Comparison of ENCODE assay signal across 19 cellular contexts in genomic region chr9:105636331-105636730, GRCh38. TPM values are rescaled to one million over a fixed set of nuclear protein-coding genes. Genes with fewer than 3 reads are reported as not detected.
DNase-seq lines count a peak whose midpoint lies in the region; ATAC-seq and TF ChIP-seq lines count a peak whose summit lies in the region.
"Had no signal": no experiment of that assay in that cellular context is flagged by ENCODE, and none has a peak within 500 bp of the region (broad histone marks: within the 10 kb centered on the region; RNA-seq: fewer than 3 reads in every experiment).

No MANE protein-coding gene starts in this region.

- H2AFZ ChIP-seq in IMR-90 (replicated peaks; ENCODE audit: low read length, poor library complexity) (no peak overlapping the region), mesenchymal stem cell (ENCODE audit: low read depth, low read length) (no peak overlapping the region)

- H4K8ac ChIP-seq in IMR-90 (ENCODE audit: low read depth in 2 of 2, low read length in 2 of 2): no peak overlapping the region
- no peak overlapping the region for H4K8ac ChIP-seq in mesenchymal stem cell (ENCODE audit: low read length)

- H3K4me1 ChIP-seq in IMR-90 (ENCODE audit: control insufficient read depth, insufficient read depth, low read length): no peaks in the 10 kb centered on the region
- no peaks in the 10 kb centered on the region for H3K4me1 ChIP-seq in mesenchymal stem cell (ENCODE audit: control insufficient read depth, insufficient read depth, low read depth, low read length)

- H2BK5ac ChIP-seq in IMR-90 (ENCODE audit: low read depth, low read length, poor library complexity, severe bottlenecking) (no peak overlapping the region), mesenchymal stem cell (ENCODE audit: low read depth, low read length, poor library complexity, severe bottlenecking) (no peak overlapping the region)

- H3K23ac ChIP-seq in IMR-90 (ENCODE audit: low read depth, low read length) (no peak overlapping the region), mesenchymal stem cell (ENCODE audit: low read length in 2 of 2) (no peak overlapping the region)

- H3K36me3 ChIP-seq in IMR-90 (ENCODE audit: control insufficient read depth, insufficient read depth, low read length): peaks cover 3% of the 10 kb centered on the region; the same call in 1 of the 2 replicates
- H3K36me3 ChIP-seq in mesenchymal stem cell (ENCODE audit: control insufficient read depth in 1 of 2, insufficient read depth in 2 of 2, low read depth in 1 of 2, low read length in 2 of 2): peaks cover 0 to 30% of the 10 kb centered on the region in 2 experiments

- no peak for TF ChIP-seq POLR2A in IMR-90 (IDR thresholded peaks at IDR 0.05; ENCODE audit: low read depth, low read length)

- no peak overlapping the region for H2AK9ac ChIP-seq in IMR-90 (replicated peaks; ENCODE audit: low read depth, low read length, poor library complexity)

- no peak overlapping the region for H3K56ac ChIP-seq in IMR-90 (ENCODE audit: extremely low read depth, insufficient read depth, low read length)

- dilution Hi-C loops in IMR-90 (cut with HindIII; ENCODE audit: low sequenced_read_pairs, unreplicated experiment): no loop called here

- no CpG with 5 or more reads among the region's 1 CpG for WGBS in IMR-90 (ENCODE audit: extremely low coverage in 2 of 2, insufficient read length in 1 of 2), 2 experiments
- 33% methylated on average over 1 of the region's 1 CpG for WGBS in mesenchymal stem cell

- no peak overlapping the region for H2BK12ac ChIP-seq in mesenchymal stem cell (ENCODE audit: low read length in 2 of 2)

- no peak overlapping the region for H2AK5ac ChIP-seq in IMR-90 (ENCODE audit: low read depth, low read length)
- no peak overlapping the region for H2AK5ac ChIP-seq in mesenchymal stem cell (ENCODE audit: low read length, severe bottlenecking)

- H3K9me3 ChIP-seq in IMR-90 (ENCODE audit: control insufficient read depth, insufficient read depth, low read length) (no peaks in the 10 kb centered on the region), mesenchymal stem cell (ENCODE audit: control insufficient read depth, low read length) (no peaks in the 10 kb centered on the region)

- H3K14ac ChIP-seq in IMR-90 (replicated peaks; ENCODE audit: low read depth, low read length) (no peak overlapping the region), mesenchymal stem cell (ENCODE audit: low read length in 2 of 2) (no peak overlapping the region)

- no peak for TF ChIP-seq RAD21 in IMR-90 (IDR thresholded peaks at IDR 0.05; ENCODE audit: low read length)

- TF ChIP-seq CTCF in IMR-90 (conservative IDR thresholded peaks at IDR 0.05; ENCODE audit: low read depth, low read length) (no peak), fibroblast of the aortic adventitia (IDR thresholded peaks at IDR 0.05; ENCODE audit: insufficient read depth, low read length) (no peak)

- H3K4me2 ChIP-seq in IMR-90 (ENCODE audit: low read depth, low read length) (no peak overlapping the region), mesenchymal stem cell (ENCODE audit: low read length, poor library complexity, severe bottlenecking) (no peak overlapping the region)

- in situ Hi-C loops in IMR-90 (cut with MboI; ENCODE audit: low sequenced_read_pairs): no loop called here

- peak; percentile 46; the same call in 1 of the 2 replicates for ATAC-seq in IMR-90 (ENCODE audit: low read depth)
- ATAC-seq in GM19467 (IDR thresholded peaks at IDR 0.05; ENCODE audit: unreplicated experiment): no peak
- ATAC-seq in GM21528 (IDR thresholded peaks at IDR 0.05; ENCODE audit: low FRiP score, unreplicated experiment): no peak

- H3K9ac ChIP-seq in IMR-90 (ENCODE audit: low read depth, low read length) (no peak overlapping the region), mesenchymal stem cell (ENCODE audit: low read length) (no peak overlapping the region)

- POLR2A ChIA-PET in IMR-90 (lab: Charles Lee; ENCODE audit: unreplicated experiment): no interaction called here

- H4K91ac ChIP-seq in IMR-90 (ENCODE audit: insufficient read depth, low read depth, low read length) (no peak overlapping the region), mesenchymal stem cell (ENCODE audit: low read length) (no peak overlapping the region)

- no peaks in the 10 kb centered on the region for H3K9me1 ChIP-seq in IMR-90 (ENCODE audit: insufficient read depth, low read length)

- no peaks in the 10 kb centered on the region for H3K79me1 ChIP-seq in IMR-90 (ENCODE audit: low read depth in 1 of 2, low read length in 2 of 2)
- no peaks in the 10 kb centered on the region for H3K79me1 ChIP-seq in mesenchymal stem cell (replicated peaks; ENCODE audit: low read length, poor library complexity, severe bottlenecking)

- H4K5ac ChIP-seq in IMR-90 (ENCODE audit: low read depth, low read length): no peak overlapping the region

- no peaks in the 10 kb centered on the region for H4K20me1 ChIP-seq in IMR-90 (ENCODE audit: insufficient read depth, low read length)

- H3K27me3 ChIP-seq in IMR-90 (ENCODE audit: control insufficient read depth, insufficient read depth, low read length): no peaks in the 10 kb centered on the region
- no peaks in the 10 kb centered on the region for H3K27me3 ChIP-seq in mesenchymal stem cell (ENCODE audit: control insufficient read depth in 1 of 2, insufficient read depth in 1 of 2, low read length in 2 of 2)

- CTCF ChIA-PET in IMR-90 (lab: Yijun Ruan, JAX): no interaction called here

- DNase-seq in IMR-90 (peak; percentile 29), dermis blood vessel endothelial cell (peak; percentile 9), fibroblast of the aortic adventitia (ENCODE audit: low read depth) (peak; percentile 28), mesenchymal stem cell (peak; percentile 60), mucosa of gallbladder (ENCODE audit: low spot score) (no peak), RPMI8226 (no peak)
- DNase-seq: C1 segment of cervical spinal cord; Calu3; CD4-positive, alpha-beta memory T cell; COR-L47; DMS53; DMS79 treated with DMSO at 0.1 percent for 48 hours; GOT3; H7; HCEC 1CT had no signal

- no peak overlapping the region for H3K4me3 ChIP-seq in IMR-90 (ENCODE audit: insufficient read depth, low read depth, low read length)
- no peak overlapping the region for H3K4me3 ChIP-seq in fibroblast of the aortic adventitia (ENCODE audit: low read depth, low read length)
- no peak overlapping the region for H3K4me3 ChIP-seq in mesenchymal stem cell (ENCODE audit: insufficient read depth in 1 of 2, low read depth in 1 of 2, low read length in 2 of 2)

- no peak overlapping the region for H2BK20ac ChIP-seq in IMR-90 (ENCODE audit: low read depth, low read length)

- TSS peak; percentile 19 for BruUV-seq in IMR-90 (replicated peaks; lab: Mats Ljungman, UMichigan)

- H2BK15ac ChIP-seq in IMR-90 (ENCODE audit: low read depth, low read length) (no peak overlapping the region), mesenchymal stem cell (ENCODE audit: low read depth, poor library complexity, severe bottlenecking) (no peak overlapping the region)

- H3K27ac ChIP-seq in IMR-90 (ENCODE audit: insufficient read depth, low read length) (no peak overlapping the region), mesenchymal stem cell (ENCODE audit: low read length, poor library complexity, severe bottlenecking) (no peak overlapping the region)

- no peak overlapping the region for H3K18ac ChIP-seq in IMR-90 (ENCODE audit: low read depth, low read length)
- H3K18ac ChIP-seq in mesenchymal stem cell (ENCODE audit: low read depth in 1 of 2, low read length in 2 of 2): no peak overlapping the region

- intact Hi-C loops in IMR-90 (cut with micrococcal nuclease): no loop called here

- H3K4ac ChIP-seq in IMR-90 (ENCODE audit: low read depth, low read length) (no peak overlapping the region), mesenchymal stem cell (ENCODE audit: low read depth in 1 of 2, low read length in 2 of 2) (no peak overlapping the region)

- H2BK120ac ChIP-seq in IMR-90 (ENCODE audit: low read depth, low read length): no peak overlapping the region
- no peak overlapping the region for H2BK120ac ChIP-seq in mesenchymal stem cell (ENCODE audit: low read depth, low read length)

TF ChIP-seq in IMR-90, 13 proteins besides CTCF, POLR2A, EP300 and RAD21:
- no peak for TF ChIP-seq MXI1 (IDR thresholded peaks at IDR 0.05; ENCODE audit: borderline replicate concordance, low read depth, low read length)

RNA-seq across cellular contexts. Expression of gene TAL2, which starts 25.9 kb away (rescaled TPM):
- not detected in 2 replicates for total RNA-seq in IMR-90 (2012; rRNA removed)
- polyA plus RNA-seq in IMR-90 (2012; rRNA removed): 0.26 TPM in 1 of 2 replicates, not detected in the other
- polyA plus RNA-seq in IMR-90 (2012; cell fraction: cytosol; rRNA removed): not detected in 2 replicates
- 0.26 and 0.49 TPM in 2 replicates for polyA plus RNA-seq in IMR-90 (2012; cell fraction: nucleus; rRNA removed; ENCODE audit: low replicate concordance)
- not detected in 2 replicates for total RNA-seq in dermis blood vessel endothelial cell
- total RNA-seq in fibroblast of the aortic adventitia (ENCODE audit: low replicate concordance): not detected in 2 replicates
- polyA plus RNA-seq in mesenchymal stem cell (2013, experiment 1 of 2): 0.15 TPM
- polyA plus RNA-seq in mesenchymal stem cell (2013, experiment 2 of 2): 0.07 TPM
- total RNA-seq in mucosa of gallbladder: 0.58 TPM
- total RNA-seq: A172; A673; Calu3; CD4-positive, alpha-beta memory T cell; H7 had no signal
- polyA plus RNA-seq: CD4-positive, alpha-beta memory T cell had no signal

RNA-seq across cellular contexts. Expression of gene TMEM38B, which starts 58.0 kb away (rescaled TPM):
- total RNA-seq in IMR-90 (2012; rRNA removed) (11.5 and 12.5 TPM in 2 replicates), dermis blood vessel endothelial cell (6.5 and 6.8 TPM in 2 replicates), fibroblast of the aortic adventitia (ENCODE audit: low replicate concordance) (17.7 and 36.0 TPM in 2 replicates), mucosa of gallbladder (12.6 TPM)
- 3.3 and 3.4 TPM in 2 replicates for polyA plus RNA-seq in IMR-90 (2012; rRNA removed)
- 1.3 and 2.0 TPM in 2 replicates for polyA plus RNA-seq in IMR-90 (2012; cell fraction: cytosol; rRNA removed)
- polyA plus RNA-seq in IMR-90 (2012; cell fraction: nucleus; rRNA removed; ENCODE audit: low replicate concordance): 0.39 and 1.9 TPM in 2 replicates
- 12.8 TPM for polyA plus RNA-seq in mesenchymal stem cell (2013, experiment 1 of 2)
- 15.2 TPM for polyA plus RNA-seq in mesenchymal stem cell (2013, experiment 2 of 2)

Comparison
In these comparisons a context has a peak if more than half of its experiments do, and no peak if none do; other contexts are left out.
1. DNase-seq: peak in IMR-90 (single experiment), dermis blood vessel endothelial cell (single experiment), fibroblast of the aortic adventitia (single experiment) and mesenchymal stem cell (single experiment); none in mucosa of gallbladder (single experiment) and RPMI8226 (single experiment).